8 cellular contexts compared by ENCODE assay signal in the genomic region with DNA sequence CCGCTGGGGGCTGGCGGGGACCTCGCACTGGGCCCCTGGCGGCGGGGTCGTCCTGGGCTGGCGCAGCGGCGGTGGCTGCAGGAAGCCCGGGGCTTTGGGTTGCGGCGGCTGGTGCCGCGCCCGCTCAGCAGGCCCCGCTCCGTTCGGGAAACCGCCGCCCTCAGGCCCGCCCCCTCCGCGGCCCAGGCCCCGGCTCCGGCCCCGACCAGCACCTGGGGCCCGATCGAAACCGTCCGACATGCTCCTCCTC. TPM values are rescaled to one million over a fixed set of nuclear protein-coding genes. Genes with fewer than 3 reads are reported as not detected.
A peak's percentile ranks its signal among the peaks of the same experiment; 100 is the strongest.
DNase-seq lines count a peak whose midpoint lies in the region; ATAC-seq and TF ChIP-seq lines count a peak whose summit lies in the region.
"Not testable (repeated sequence)": the region's sequence is repeated elsewhere in the genome, so short reads cannot be mapped to it uniquely, and the experiment has no call there.

No MANE protein-coding gene starts in this region.

- H3K79me2 ChIP-seq in H9 (ENCODE audit: insufficient read depth, low read length) (peaks cover 18% of the 10 kb centered on the region; the same call in 1 of the 2 replicates), osteoblast (ENCODE audit: insufficient read depth, low read length) (peaks cover 55% of the 10 kb centered on the region)

- not testable (repeated sequence) for H3T11ph ChIP-seq in H9 (ENCODE audit: low read length)

- TF ChIP-seq CTCF in H9 (conservative IDR thresholded peaks at IDR 0.05); WI38 (IDR thresholded peaks at IDR 0.05; ENCODE audit: low read depth, low read length); choroid plexus epithelial cell (conservative IDR thresholded peaks at IDR 0.05; ENCODE audit: low read depth, low read length); osteoblast (IDR thresholded peaks at IDR 0.05; ENCODE audit: extremely low read depth, low read depth, low read length); upper lobe of left lung (IDR thresholded peaks at IDR 0.05): not testable (repeated sequence)

- H3K9ac ChIP-seq in H9 (ENCODE audit: extremely low read depth, insufficient read length, low read length) (peak overlapping the region; percentile 98), iPS-15b (ENCODE audit: low read depth, low read length) (peak overlapping the region; percentile 97)

- H4K91ac ChIP-seq in H9 (ENCODE audit: insufficient read length, low read depth, low read length): peak overlapping the region; percentile 85

- WGBS in H9 (ENCODE audit: extremely low coverage, insufficient read length, low lambda C conversion rate): no CpG with 5 or more reads among the region's 30 CpGs
- WGBS in upper lobe of left lung, 2 donors: 2% methylated on average over 12 of the region's 30 CpGs; no CpG with 5 or more reads in 1 of the 2 donors

- H2BK20ac ChIP-seq in H9 (ENCODE audit: low read depth, low read length, poor library complexity, severe bottlenecking): not testable (repeated sequence)

- peak overlapping the region; percentile 94 for H4K5ac ChIP-seq in H9 (ENCODE audit: insufficient read length, low read depth, low read length)

- H3K18ac ChIP-seq in H9 (ENCODE audit: insufficient read length, low read depth, low read length): peak overlapping the region; percentile 100

- H3K36me3 Mint-ChIP-seq in H9 (ENCODE audit: insufficient read depth in 1 of 3, low read depth in 3 of 3): not testable (repeated sequence)

- not testable (repeated sequence) for H2BK120ac ChIP-seq in H9 (ENCODE audit: low read depth, low read length, poor library complexity, severe bottlenecking)

- not testable (repeated sequence) for H2BK15ac ChIP-seq in H9 (ENCODE audit: low read depth, low read length)

- not testable (repeated sequence) for H2AK5ac ChIP-seq in H9 (ENCODE audit: insufficient read length, low read length)

- H3K27me3 Mint-ChIP-seq in H9 (ENCODE audit: low read depth): not testable (repeated sequence)

- H3K4me3 ChIP-seq in WI38 (ENCODE audit: low read depth, low read length) (peak overlapping the region; percentile 93), choroid plexus epithelial cell (ENCODE audit: low read depth, low read length) (peak overlapping the region; percentile 87), iPS-15b (ENCODE audit: low read depth, low read length) (peak overlapping the region; percentile 95), osteoblast (ENCODE audit: insufficient read depth, low read length) (peak overlapping the region; percentile 82), upper lobe of left lung (peak overlapping the region; percentile 72 to 86 (median 80))

- H3K56ac ChIP-seq in H9 (ENCODE audit: insufficient read length, low read depth, low read length): not testable (repeated sequence)

- peak overlapping the region; percentile 99; the same call in 1 of the 2 replicates for H3K4ac ChIP-seq in H9 (ENCODE audit: low read depth, low read length)

- not testable (repeated sequence) for H3K23ac ChIP-seq in H9 (ENCODE audit: insufficient read length, low read depth, low read length)

- not testable (repeated sequence) for TF ChIP-seq POLR2A in upper lobe of left lung (IDR thresholded peaks at IDR 0.05)

- not testable (repeated sequence) for H3K36me3 ChIP-seq in iPS-15b (ENCODE audit: control insufficient read depth, insufficient read depth, low read length); upper lobe of left lung
- peaks cover 16% of the 10 kb centered on the region for H3K36me3 ChIP-seq in osteoblast (ENCODE audit: insufficient read depth, low read length)

- H2AFZ ChIP-seq in H9 (ENCODE audit: low read length): not testable (repeated sequence)
- peak overlapping the region; percentile 79 for H2AFZ ChIP-seq in osteoblast (ENCODE audit: low read length)

- H3K79me1 ChIP-seq in H9 (ENCODE audit: insufficient read depth, low read depth, low read length, poor library complexity, severe bottlenecking): not testable (repeated sequence)

- not testable (repeated sequence) for H3K27ac Mint-ChIP-seq in H9

- not testable (repeated sequence) for H3K9me3 Mint-ChIP-seq in H9

- TF ChIP-seq EP300 in upper lobe of left lung (IDR thresholded peaks at IDR 0.05): not testable (repeated sequence)

- not testable (repeated sequence) for H4K8ac ChIP-seq in H9 (replicated peaks; ENCODE audit: insufficient read length, low read depth, low read length)

- H3K4me2 ChIP-seq in H9 (ENCODE audit: insufficient read depth, insufficient read length, low read length): peak overlapping the region; percentile 62
- H3K4me2 ChIP-seq in osteoblast (ENCODE audit: insufficient read depth, low read length): peak overlapping the region; percentile 94

- not testable (repeated sequence) for H3K27me3 ChIP-seq in H9 (ENCODE audit: insufficient read depth, low read length); iPS-15b (ENCODE audit: control insufficient read depth, insufficient read depth, low read length); osteoblast (ENCODE audit: insufficient read depth, low read length); upper lobe of left lung

- peak overlapping the region; percentile 80 to 92; a peak in 3 of 5 replicates for H3K4me3 Mint-ChIP-seq in H9

- peak overlapping the region; percentile 90 for H2BK5ac ChIP-seq in H9 (ENCODE audit: insufficient read length, low read length)

- H3K27ac ChIP-seq in H9 (ENCODE audit: insufficient read length, low read depth, low read length): not testable (repeated sequence)
- H3K27ac ChIP-seq in osteoblast (ENCODE audit: low read depth, low read length): peak overlapping the region; percentile 72
- H3K27ac ChIP-seq in upper lobe of left lung: peak overlapping the region; percentile 89 to 97 (median 96)

- H3K4me1 Mint-ChIP-seq in H9: peaks cover 14 to 15% of the 10 kb centered on the region in 2 experiments

- not testable (repeated sequence) for DNase-seq in H9; choroid plexus epithelial cell (ENCODE audit: low read depth); osteoblast (ENCODE audit: insufficient read length, low spot score, missing footprints); upper lobe of left lung

- not testable (repeated sequence) for H3K9me3 ChIP-seq in H9 (ENCODE audit: control insufficient read depth, low read depth, low read length); iPS-15b (ENCODE audit: control insufficient read depth, insufficient read depth, low read length); osteoblast (ENCODE audit: low read depth, low read length); upper lobe of left lung

- ATAC-seq in GM18502 (IDR thresholded peaks at IDR 0.05; ENCODE audit: poor library complexity, unreplicated experiment): peak; percentile 88
- peak; percentile 84 for ATAC-seq in HG03460 (IDR thresholded peaks at IDR 0.05; ENCODE audit: unreplicated experiment)
- peak; percentile 94 to 97 for ATAC-seq in upper lobe of left lung (ENCODE audit: low FRiP score in 2 of 2)

- peak overlapping the region; percentile 100 for H3K14ac ChIP-seq in H9 (ENCODE audit: insufficient read depth, low read length)

- not testable (repeated sequence) for H2BK12ac ChIP-seq in H9 (ENCODE audit: insufficient read length, low read depth, low read length)

- H4K20me1 ChIP-seq in H9 (ENCODE audit: control insufficient read depth, insufficient read depth, insufficient read length): not testable (repeated sequence)
- peaks cover 12% of the 10 kb centered on the region for H4K20me1 ChIP-seq in osteoblast (ENCODE audit: insufficient read depth, low read length)

- not testable (repeated sequence) for H3K23me2 ChIP-seq in H9 (ENCODE audit: insufficient read length, low read depth, low read length, poor library complexity, severe bottlenecking)

- not testable (repeated sequence) for H3K4me1 ChIP-seq in H9 (ENCODE audit: insufficient read depth, low read length); iPS-15b (ENCODE audit: control insufficient read depth, insufficient read depth, low read length)
- H3K4me1 ChIP-seq in osteoblast (ENCODE audit: insufficient read depth, low read length) (peaks cover 34% of the 10 kb centered on the region), upper lobe of left lung (peaks cover 31 to 44% (median 39%) of the 10 kb centered on the region in 4 donors)

RNA-seq across cellular contexts. Expression of gene PAIP1, which starts 0.3 kb away (rescaled TPM):
- total RNA-seq in H9 (2021) (87.9 and 92.9 TPM in 2 replicates), osteoblast (122 and 127 TPM in 2 replicates), upper lobe of left lung (10 to 100 TPM; 44.9 to 81.0 (median 67.2) TPM)

RNA-seq across cellular contexts. Expression of gene C5orf34, which starts 41.6 kb away (rescaled TPM):
- total RNA-seq in H9 (2021) (7.7 and 8.4 TPM in 2 replicates), osteoblast (1.8 and 3.8 TPM in 2 replicates), upper lobe of left lung (1 to 10 TPM in 4 of 6 donors, under 1 TPM in 2; 0.79 to 2.1 (median 1.1) TPM)

RNA-seq across cellular contexts. Expression of gene NNT, which starts 46.4 kb away (rescaled TPM):
- 25.2 and 27.6 TPM in 2 replicates for total RNA-seq in H9 (2021)
- total RNA-seq in osteoblast: 94.8 and 101 TPM in 2 replicates
- 10 to 100 TPM; 18.5 to 63.6 (median 49.7) TPM for total RNA-seq in upper lobe of left lung
